Comparison of ENCODE assay signal across 9 cellular contexts in the genomic region with DNA sequence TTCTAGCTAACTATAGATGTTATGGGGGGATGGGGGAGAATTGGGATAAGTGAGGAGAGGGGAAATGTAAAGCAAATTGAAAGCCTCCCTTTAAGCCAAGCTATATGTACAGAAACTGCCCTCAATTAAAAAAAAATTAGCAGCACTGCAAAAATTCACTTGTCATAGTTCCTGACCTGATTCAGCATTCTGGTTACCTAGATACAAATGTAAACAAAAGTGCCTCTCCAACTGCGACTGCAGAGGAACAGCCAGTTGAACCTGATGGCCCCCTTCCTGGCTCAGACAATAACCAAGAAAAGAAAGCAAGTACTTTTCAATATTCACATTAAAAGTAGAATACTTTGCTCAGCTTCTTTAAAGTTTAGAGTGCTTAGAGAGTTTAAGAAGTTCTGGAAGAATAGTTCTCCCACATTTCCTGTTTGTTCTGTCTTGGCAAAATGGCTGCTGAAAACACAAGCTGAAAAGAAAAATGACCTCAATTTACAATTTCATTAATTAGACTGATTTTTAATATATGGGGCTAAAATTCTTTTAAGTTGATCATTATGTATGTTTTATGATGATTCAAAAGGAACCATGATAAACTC. TPM values are rescaled to one million over a fixed set of nuclear protein-coding genes. Genes with fewer than 3 reads are reported as not detected.
A peak's percentile ranks its signal among the peaks of the same experiment; 100 is the strongest.
DNase-seq lines count a peak whose midpoint lies in the region; TF ChIP-seq lines count a peak whose summit lies in the region.
"Had no signal": no experiment of that assay in that cellular context is flagged by ENCODE, and none has a peak within 500 bp of the region (broad histone marks: within the 10 kb centered on the region; RNA-seq: fewer than 3 reads in every experiment).

No MANE protein-coding gene starts in this region.

- H3K27ac ChIP-seq in mammary epithelial cell (ENCODE audit: insufficient read depth, low read depth, low read length) (no peak overlapping the region), mesenchymal stem cell (ENCODE audit: low read length, poor library complexity, severe bottlenecking) (no peak overlapping the region), spleen (no peak overlapping the region)

- H3K9ac ChIP-seq in mammary epithelial cell (ENCODE audit: insufficient read depth, low read length) = no peak overlapping the region
- H3K9ac ChIP-seq in mesenchymal stem cell (ENCODE audit: low read length) = no peak overlapping the region

- no peak overlapping the region for H4K91ac ChIP-seq in mesenchymal stem cell (ENCODE audit: low read length)

- no peaks in the 10 kb centered on the region for H4K20me1 ChIP-seq in mammary epithelial cell (ENCODE audit: insufficient read depth, low read length)

- H3K23ac ChIP-seq in mesenchymal stem cell (ENCODE audit: low read length in 2 of 2) = no peak overlapping the region

- TF ChIP-seq CTCF in mammary epithelial cell (conservative IDR thresholded peaks at IDR 0.05 in 1 of 2, IDR thresholded peaks at IDR 0.05 in 1 of 2; ENCODE audit: extremely low read depth in 1 of 2, insufficient read depth in 1 of 2, low read depth in 1 of 2, low read length in 2 of 2) (no peak), spleen (IDR thresholded peaks at IDR 0.05 in 8 of 11, conservative IDR thresholded peaks at IDR 0.05 in 3 of 11) (no peak)

- no peak overlapping the region for H4K8ac ChIP-seq in mesenchymal stem cell (ENCODE audit: low read length)

- no TSS peak for BruUV-seq in mammary epithelial cell (replicated peaks; lab: Mats Ljungman, UMichigan)

- H3K79me2 ChIP-seq in mammary epithelial cell (ENCODE audit: insufficient read depth, low read length) = no peaks in the 10 kb centered on the region

- TF ChIP-seq POLR2A in spleen (IDR thresholded peaks at IDR 0.05) = no peak

- H3K4ac ChIP-seq in mesenchymal stem cell (ENCODE audit: low read depth in 1 of 2, low read length in 2 of 2) = no peak overlapping the region

- H3K4me2 ChIP-seq in mammary epithelial cell (ENCODE audit: insufficient read depth, low read depth, low read length) (no peak overlapping the region), mesenchymal stem cell (ENCODE audit: low read length, poor library complexity, severe bottlenecking) (peak overlapping the region; percentile 16)

- intact Hi-C loops in mammary epithelial cell (cut with micrococcal nuclease) (no loop called here), spleen (cut with DNase I; ENCODE audit: low total_unique reads) (no loop called here)

- H2AFZ ChIP-seq in mammary epithelial cell (ENCODE audit: low read depth, low read length) (no peak overlapping the region), mesenchymal stem cell (ENCODE audit: low read depth, low read length) (no peak overlapping the region)

- no peak overlapping the region for H2BK15ac ChIP-seq in mesenchymal stem cell (ENCODE audit: low read depth, poor library complexity, severe bottlenecking)

- no peak overlapping the region for H2BK5ac ChIP-seq in mesenchymal stem cell (ENCODE audit: low read depth, low read length, poor library complexity, severe bottlenecking)

- dilution Hi-C loops in mammary epithelial cell (cut with HindIII; ENCODE audit: low sequenced_read_pairs) = no loop called here

- no peak overlapping the region for H2BK120ac ChIP-seq in mesenchymal stem cell (ENCODE audit: low read depth, low read length)

- H3K4me1 ChIP-seq in mammary epithelial cell (ENCODE audit: insufficient read depth, low read length) = no peaks in the 10 kb centered on the region
- H3K4me1 ChIP-seq in mesenchymal stem cell (ENCODE audit: control insufficient read depth, insufficient read depth, low read depth, low read length) = no peaks in the 10 kb centered on the region
- H3K4me1 ChIP-seq in spleen = no peaks in the 10 kb centered on the region

- peaks cover 4% of the 10 kb centered on the region for H3K27me3 ChIP-seq in mammary epithelial cell (ENCODE audit: insufficient read depth, low read length)
- H3K27me3 ChIP-seq in mesenchymal stem cell (ENCODE audit: control insufficient read depth in 1 of 2, insufficient read depth in 1 of 2, low read length in 2 of 2) = peaks cover 4 to 6% of the 10 kb centered on the region in 2 experiments
- H3K27me3 ChIP-seq in spleen (replicated peaks in 1 of 7) = peaks cover 0 to 6% (median 0%) of the 10 kb centered on the region in 7 donors

- no peak overlapping the region for H3K18ac ChIP-seq in mesenchymal stem cell (ENCODE audit: low read depth in 1 of 2, low read length in 2 of 2)

- CTCF ChIA-PET in mammary epithelial cell (lab: Charles Lee; ENCODE audit: low non-redundant PET) = interaction anchor here (0.6 kb wide), 1 partner anchor 424 kb away, joined by 3 read pairs; no protein-coding TSS in a partner anchor

- no peaks in the 10 kb centered on the region for H3K79me1 ChIP-seq in mesenchymal stem cell (replicated peaks; ENCODE audit: low read length, poor library complexity, severe bottlenecking)

- DNase-seq in ELR (ENCODE audit: low read depth) (peak; percentile 54), NCI-H1417 treated with DMSO at 0.1 percent for 48 hours (lab: John Stamatoyannopoulos, UW) (peak; percentile 2), mammary epithelial cell (peak; percentile 31), mesenchymal stem cell (peak; percentile 60), spleen (no peak), amniotic stem cell (lab: John Stamatoyannopoulos, UW) (no peak), GOT3 (lab: John Stamatoyannopoulos, UW) (no peak), NCI-H526 treated with DMSO at 0.1 percent for 48 hours (lab: John Stamatoyannopoulos, UW) (no peak)
- DNase-seq: effector memory CD8-positive, alpha-beta T cell had no signal

- in situ Hi-C loops in mammary epithelial cell (cut with MboI; ENCODE audit: low sequenced_read_pairs in 2 of 2) = no loop called here

- H3K36me3 ChIP-seq in mammary epithelial cell (ENCODE audit: insufficient read depth, low read length) (no peaks in the 10 kb centered on the region), mesenchymal stem cell (ENCODE audit: control insufficient read depth in 1 of 2, insufficient read depth in 2 of 2, low read depth in 1 of 2, low read length in 2 of 2) (no peaks in the 10 kb centered on the region), spleen (no peaks in the 10 kb centered on the region)

- no peak overlapping the region for H3K14ac ChIP-seq in mesenchymal stem cell (ENCODE audit: low read length in 2 of 2)

- H2BK12ac ChIP-seq in mesenchymal stem cell (ENCODE audit: low read length in 2 of 2) = no peak overlapping the region

- no peaks in the 10 kb centered on the region for H3K9me3 ChIP-seq in mammary epithelial cell (replicated peaks; ENCODE audit: insufficient read depth, low read length)
- no peaks in the 10 kb centered on the region for H3K9me3 ChIP-seq in mesenchymal stem cell (ENCODE audit: control insufficient read depth, low read length)
- H3K9me3 ChIP-seq in spleen = peaks cover 0 to 8% (median 0%) of the 10 kb centered on the region in 8 donors

- 0% methylated on average over 1 of the region's 1 CpG for WGBS in mammary epithelial cell (ENCODE audit: low coverage, missing lambda C conversion rate)
- WGBS in mesenchymal stem cell = 0% methylated on average over 1 of the region's 1 CpG
- 0 to 3% (median 2%) methylated on average over 1 of the region's 1 CpG for WGBS in spleen, 5 donors

- no peak overlapping the region for H2AK5ac ChIP-seq in mesenchymal stem cell (ENCODE audit: low read length, severe bottlenecking)

- H3K4me3 ChIP-seq in mammary epithelial cell (replicated peaks in 1 of 3; ENCODE audit: insufficient read depth in 1 of 3, low read depth in 2 of 3, low read length in 3 of 3) (no peak overlapping the region), mesenchymal stem cell (ENCODE audit: insufficient read depth in 1 of 2, low read depth in 1 of 2, low read length in 2 of 2) (no peak overlapping the region), spleen (no peak overlapping the region)

RNA-seq across cellular contexts. Expression of a gene that starts 1.5 kb away (rescaled TPM):
- not detected for total RNA-seq in mammary epithelial cell
- not detected for polyA plus RNA-seq in mammary epithelial cell
- not detected for polyA minus RNA-seq in mammary epithelial cell
- not detected for polyA plus RNA-seq in mesenchymal stem cell (2013, experiment 1 of 2)
- polyA plus RNA-seq in mesenchymal stem cell (2013, experiment 2 of 2) = 0.10 TPM
- not detected for total RNA-seq in spleen
- polyA plus RNA-seq in spleen = under 1 TPM in 2 of 3 donors, not detected in 1; 0.13 to 0.61 TPM

Comparison
In these comparisons a context has a peak if more than half of its experiments do, and no peak if none do; other contexts are left out.
1. DNase-seq: peak in ELR (single experiment), NCI-H1417 treated with DMSO at 0.1 percent for 48 hours (single experiment), mammary epithelial cell (single experiment) and mesenchymal stem cell (single experiment); none in spleen (single experiment), amniotic stem cell (single experiment), GOT3 (single experiment) and NCI-H526 treated with DMSO at 0.1 percent for 48 hours (single experiment).